Comparison of ENCODE assay signal across 1 cellular context in genomic region chr9:89357331-89358197, GRCh38.
TF ChIP-seq lines count a peak whose summit lies in the region.

No MANE protein-coding gene starts in this region.

TF ChIP-seq in SK-N-SH, 30 proteins besides CTCF, POLR2A, EP300 and RAD21:
- TF ChIP-seq TCF12 (IDR thresholded peaks at IDR 0.05), result no peak
- TF ChIP-seq MXI1 (IDR thresholded peaks at IDR 0.05; ENCODE audit: low read depth, low read length), result no peak
- no peak for TF ChIP-seq FOXJ3 (CRISPR knock-in tag; IDR thresholded peaks at IDR 0.05)
- no peak for TF ChIP-seq RCOR1 (IDR thresholded peaks at IDR 0.05; ENCODE audit: low read length)
